ENCODE assay signal across 12 cellular contexts in genomic region chr9:89493181-89493580, GRCh38. TPM values are rescaled to one million over a fixed set of nuclear protein-coding genes. Genes with fewer than 3 reads are reported as not detected.
DNase-seq lines count a peak whose midpoint lies in the region; ATAC-seq and TF ChIP-seq lines count a peak whose summit lies in the region.
"Had no signal": no experiment of that assay in that cellular context is flagged by ENCODE, and none has a peak within 500 bp of the region (broad histone marks: within the 10 kb centered on the region; RNA-seq: fewer than 3 reads in every experiment).

No MANE protein-coding gene starts in this region.

- peak overlapping the region; percentile 79 for H3K27ac Mint-ChIP-seq in activated CD4-positive, alpha-beta T cell treated with anti-CD3 and anti-CD28 coated beads, Interleukin-2, amount 10 ng/mL, durations not matched to agents 24 days and 14 days
- H3K27ac Mint-ChIP-seq in WTC11: peak overlapping the region; percentile 53
- H3K27ac Mint-ChIP-seq in stimulated activated effector memory CD8-positive, alpha-beta T cell treated with anti-CD3 and anti-CD28 coated beads, Interleukin-12 subunit alpha, Interleukin-12 subunit beta, amount 100 ng/mL, for 72 hours: peak overlapping the region; percentile 92

- H3K4me3 Mint-ChIP-seq in activated CD4-positive, alpha-beta T cell treated with anti-CD3 and anti-CD28 coated beads, Interleukin-2, amount 10 ng/mL, durations not matched to agents 24 days and 14 days: peak overlapping the region; percentile 92
- H3K4me3 Mint-ChIP-seq in WTC11: no peak overlapping the region
- peak overlapping the region; percentile 93 for H3K4me3 Mint-ChIP-seq in stimulated activated effector memory CD8-positive, alpha-beta T cell treated with anti-CD3 and anti-CD28 coated beads, Interleukin-12 subunit alpha, Interleukin-12 subunit beta, amount 100 ng/mL, for 72 hours

- peaks cover 60% of the 10 kb centered on the region for H3K36me3 Mint-ChIP-seq in activated CD4-positive, alpha-beta T cell treated with anti-CD3 and anti-CD28 coated beads, Interleukin-2, amount 10 ng/mL, durations not matched to agents 24 days and 14 days (ENCODE audit: low read depth)
- no peaks in the 10 kb centered on the region for H3K36me3 Mint-ChIP-seq in WTC11
- peaks cover 41% of the 10 kb centered on the region for H3K36me3 Mint-ChIP-seq in stimulated activated effector memory CD8-positive, alpha-beta T cell treated with anti-CD3 and anti-CD28 coated beads, Interleukin-12 subunit alpha, Interleukin-12 subunit beta, amount 100 ng/mL, for 72 hours

- H3K4me3 ChIP-seq in dorsolateral prefrontal cortex: peak overlapping the region in 4 of 59 donors; percentile 1 to 17 (median 8)
- H3K4me3 ChIP-seq: left ventricle myocardium inferior, upper lobe of right lung had no signal

- TF ChIP-seq CTCF in WTC11 (IDR thresholded peaks at IDR 0.05) (no peak), dorsolateral prefrontal cortex (IDR thresholded peaks at IDR 0.05 in 54 of 56, conservative IDR thresholded peaks at IDR 0.05 in 2 of 56; ENCODE audit: low read depth in 1 of 56, partially characterized antibody in 56 of 56) (no peak)

- H3K27me3 ChIP-seq in dorsolateral prefrontal cortex: no peaks in the 10 kb centered on the region
- H3K27me3 ChIP-seq: upper lobe of right lung had no signal

- CTCF ChIA-PET in WTC11 (lab: Charles Lee): no interaction called here

- no peaks in the 10 kb centered on the region for H3K27me3 Mint-ChIP-seq in activated CD4-positive, alpha-beta T cell treated with anti-CD3 and anti-CD28 coated beads, Interleukin-2, amount 10 ng/mL, durations not matched to agents 24 days and 14 days
- H3K27me3 Mint-ChIP-seq in WTC11 (ENCODE audit: low read depth): no peaks in the 10 kb centered on the region

- peak overlapping the region in 56 of 59 donors; percentile 11 to 96 (median 90) for H3K27ac ChIP-seq in dorsolateral prefrontal cortex
- H3K27ac ChIP-seq: left ventricle myocardium inferior, upper lobe of right lung had no signal

- POLR2A ChIA-PET in WTC11 (lab: Charles Lee): interaction anchor here (0.7 kb wide), 1 partner anchor 8 kb away, joined by 3 read pairs; no protein-coding TSS in a partner anchor

- DNase-seq in activated CD4-positive, alpha-beta T cell treated with anti-CD3 and anti-CD28 coated beads, Interleukin-2, amount 10 ng/mL, durations not matched to agents 24 days and 14 days: no peak
- no peak for DNase-seq in activated CD4-positive, alpha-beta T cell treated with anti-CD3 and anti-CD28 coated beads for 4 hours
- no peak for DNase-seq in WTC11 (ENCODE audit: low spot score)
- DNase-seq in dorsolateral prefrontal cortex: no peak
- DNase-seq in stimulated activated effector memory CD8-positive, alpha-beta T cell treated with anti-CD3 and anti-CD28 coated beads, Interleukin-12 subunit alpha, Interleukin-12 subunit beta, amount 100 ng/mL, for 72 hours (ENCODE audit: low spot score in 2 of 2): no peak
- no peak for DNase-seq in NCI-H1930 (lab: John Stamatoyannopoulos, UW)
- DNase-seq: left ventricle myocardium inferior; Right ventricle myocardium superior; stimulated activated CD4-positive, alpha-beta T cell treated with anti-CD3 and anti-CD28 coated beads, Interleukin-1b, Interleukin-23, amount 100 ng/mL, for 48 hours; upper lobe of right lung had no signal

- ATAC-seq in WTC11 (no peak), GM21576 (IDR thresholded peaks at IDR 0.05; ENCODE audit: unreplicated experiment) (no peak), HG03520 (IDR thresholded peaks at IDR 0.05; ENCODE audit: unreplicated experiment) (no peak)
- ATAC-seq in stimulated activated effector memory CD8-positive, alpha-beta T cell treated with anti-CD3 and anti-CD28 coated beads, Interleukin-12 subunit alpha, Interleukin-12 subunit beta, amount 100 ng/mL, for 72 hours: no peak
- ATAC-seq: upper lobe of right lung had no signal

- peaks cover 71% of the 10 kb centered on the region for H3K4me1 Mint-ChIP-seq in activated CD4-positive, alpha-beta T cell treated with anti-CD3 and anti-CD28 coated beads, Interleukin-2, amount 10 ng/mL, durations not matched to agents 24 days and 14 days
- H3K4me1 Mint-ChIP-seq in WTC11: peaks cover 86% of the 10 kb centered on the region
- H3K4me1 Mint-ChIP-seq in stimulated activated effector memory CD8-positive, alpha-beta T cell treated with anti-CD3 and anti-CD28 coated beads, Interleukin-12 subunit alpha, Interleukin-12 subunit beta, amount 100 ng/mL, for 72 hours: peaks cover 88% of the 10 kb centered on the region

- H3K9me3 Mint-ChIP-seq in activated CD4-positive, alpha-beta T cell treated with anti-CD3 and anti-CD28 coated beads, Interleukin-2, amount 10 ng/mL, durations not matched to agents 24 days and 14 days: no peaks in the 10 kb centered on the region
- H3K9me3 Mint-ChIP-seq in WTC11: no peaks in the 10 kb centered on the region
- no peaks in the 10 kb centered on the region for H3K9me3 Mint-ChIP-seq in stimulated activated effector memory CD8-positive, alpha-beta T cell treated with anti-CD3 and anti-CD28 coated beads, Interleukin-12 subunit alpha, Interleukin-12 subunit beta, amount 100 ng/mL, for 72 hours

- intact Hi-C loops in activated CD4-positive, alpha-beta T cell treated with anti-CD3 and anti-CD28 coated beads, Interleukin-2, amount 10 ng/mL, durations not matched to agents 24 days and 14 days (cut with micrococcal nuclease): no loop called here
- intact Hi-C loops in dorsolateral prefrontal cortex (cut with DNase I): loop anchor here in 1 of 2 donors (5.0 kb wide), 1 partner anchor 36 kb away; no protein-coding TSS in a partner anchor

TF ChIP-seq in WTC11, 78 proteins besides CTCF, POLR2A, EP300 and RAD21:
- no peak for TF ChIP-seq ELF4 (CRISPR knock-in tag; IDR thresholded peaks at IDR 0.05; ENCODE audit: low read depth)
- TF ChIP-seq MAX (CRISPR knock-in tag; IDR thresholded peaks at IDR 0.05): 0 out of 2 replicates have a peak, but pooled peaks have one; percentile 25
TF ChIP-seq in WTC11: peak in this region for 1.

RNA-seq across cellular contexts. Expression of gene SEMA4D, which starts 4.7 kb away (rescaled TPM):
- 368 and 370 TPM in 2 replicates for total RNA-seq in activated CD4-positive, alpha-beta T cell treated with anti-CD3 and anti-CD28 coated beads, Interleukin-2, amount 10 ng/mL, durations not matched to agents 24 days and 14 days
- 60.5 to 67.8 TPM (median 65.2 TPM) in 3 replicates for total RNA-seq in WTC11 (2021)
- total RNA-seq in dorsolateral prefrontal cortex: 100 to 1,000 TPM in 116 of 120 experiments, 10 to 100 TPM in 4; 90.5 to 697 (median 192) TPM
